13 cellular contexts compared by ENCODE assay signal in genomic region chr1:8213136-8213535, GRCh38.
"Had no signal": no experiment of that assay in that cellular context is flagged by ENCODE, and none has a peak within 500 bp of the region (broad histone marks: within the 10 kb centered on the region; RNA-seq: fewer than 3 reads in every experiment).

No MANE protein-coding gene starts in this region.

- FAIRE-seq: colon, small intestine had no signal

- H3K27ac ChIP-seq: cardiac muscle cell, left ventricle myocardium inferior, tibial nerve, WERI-Rb-1 had no signal

- H3K36me3 ChIP-seq: cardiac muscle cell, left ventricle myocardium inferior, tibial nerve, WERI-Rb-1 had no signal

- H3K9me3 Mint-ChIP-seq: activated T-helper 1 cell treated with anti-CD3 and anti-CD28 coated beads, Interleukin-12 subunit alpha, Interleukin-12 subunit beta, Interleukin-2, Interleukin-4 antibody, amounts not matched to agents 30 ng/mL and 10 ng/mL and 1 ng/mL, durations not matched to agents 14 hours and 24 hours and 36 hours; stimulated activated memory B cell treated with anti-CD40 and anti-IgM and Interleukin-4, amounts not matched to agents 10 μg/mL and 1 μg/mL and 100 μg/mL, for 72 hours had no signal

- H3K4me3 ChIP-seq: cardiac muscle cell, left ventricle myocardium inferior, tibial nerve had no signal

- H3K4me1 Mint-ChIP-seq: stimulated activated memory B cell treated with anti-CD40 and anti-IgM and Interleukin-4, amounts not matched to agents 10 μg/mL and 1 μg/mL and 100 μg/mL, for 72 hours had no signal

- H3K27ac Mint-ChIP-seq: activated T-helper 1 cell treated with anti-CD3 and anti-CD28 coated beads, Interleukin-12 subunit alpha, Interleukin-12 subunit beta, Interleukin-2, Interleukin-4 antibody, amounts not matched to agents 30 ng/mL and 10 ng/mL and 1 ng/mL, durations not matched to agents 14 hours and 24 hours and 36 hours; stimulated activated memory B cell treated with anti-CD40 and anti-IgM and Interleukin-4, amounts not matched to agents 10 μg/mL and 1 μg/mL and 100 μg/mL, for 72 hours had no signal

- H3K36me3 Mint-ChIP-seq: stimulated activated memory B cell treated with anti-CD40 and anti-IgM and Interleukin-4, amounts not matched to agents 10 μg/mL and 1 μg/mL and 100 μg/mL, for 72 hours had no signal

- DNase-seq: activated CD4-positive, alpha-beta T cell treated with anti-CD3 and anti-CD28 coated beads for 36 hours; activated naive CD4-positive, alpha-beta T cell; effector CD4-positive, alpha-beta T cell; left ventricle myocardium inferior; mesendoderm; small intestine; T1000; WERI-Rb-1 had no signal

- H3K27me3 ChIP-seq: cardiac muscle cell, tibial nerve had no signal

- H3K9me3 ChIP-seq: left ventricle myocardium inferior, tibial nerve had no signal

- H3K4me3 Mint-ChIP-seq: activated T-helper 1 cell treated with anti-CD3 and anti-CD28 coated beads, Interleukin-12 subunit alpha, Interleukin-12 subunit beta, Interleukin-2, Interleukin-4 antibody, amounts not matched to agents 30 ng/mL and 10 ng/mL and 1 ng/mL, durations not matched to agents 14 hours and 24 hours and 36 hours; stimulated activated memory B cell treated with anti-CD40 and anti-IgM and Interleukin-4, amounts not matched to agents 10 μg/mL and 1 μg/mL and 100 μg/mL, for 72 hours had no signal

- ATAC-seq: activated CD4-positive, alpha-beta T cell treated with anti-CD3 and anti-CD28 coated beads for 36 hours; stimulated activated memory B cell treated with anti-CD40 and anti-IgM and Interleukin-4, amounts not matched to agents 10 μg/mL and 1 μg/mL and 100 μg/mL, for 72 hours had no signal
